In genomic region chr17:81868674-81869220, GRCh38 we compare ENCODE assay signal across 6 cellular contexts. TPM values are rescaled to one million over a fixed set of nuclear protein-coding genes. Genes with fewer than 3 reads are reported as not detected.
DNase-seq lines count a peak whose midpoint lies in the region; ATAC-seq, FAIRE-seq and TF ChIP-seq lines count a peak whose summit lies in the region.

No MANE protein-coding gene starts in this region.

- CTCF ChIA-PET in A549 (lab: Yijun Ruan, JAX), result interaction anchor here (0.6 to 8.6 kb wide), 36 partner anchors 10 to 269 kb away, joined by 3 to 126 read pairs (median 6); partner anchors contain the start of genes ALYREF, ANAPC11, CENPX and MAFG
- CTCF ChIA-PET in IMR-90 (lab: Yijun Ruan, JAX), result interaction anchor here (0.7 kb wide), 1 partner anchor 14 kb away, joined by 3 read pairs; no protein-coding TSS in a partner anchor
- CTCF ChIA-PET in H1 (lab: Charles Lee; ENCODE audit: partially characterized antibody), result interaction anchor here (0.6 to 2.9 kb wide), 42 partner anchors 10 to 190 kb away, joined by 3 to 24 read pairs (median 5); partner anchors contain the start of genes MYADML2, NPB, PCYT2 and PYCR1

- H4K91ac ChIP-seq in IMR-90 (ENCODE audit: insufficient read depth, low read depth, low read length) (peak overlapping the region; percentile 52), H1 (replicated peaks; ENCODE audit: insufficient read length, low read length) (no peak overlapping the region)

- dilution Hi-C loops in IMR-90 (cut with HindIII; ENCODE audit: low sequenced_read_pairs, unreplicated experiment), result no loop called here

- H3K27ac ChIP-seq in A549 (peak overlapping the region; percentile 97 to 100), IMR-90 (ENCODE audit: insufficient read depth, low read length) (peak overlapping the region; percentile 90), H1 (ENCODE audit: low read depth, low read length) (no peak overlapping the region), skin epidermis (peak overlapping the region in 13 of 21 experiments; percentile 10 to 99 (median 92))

- peaks cover 50% of the 10 kb centered on the region for H3K4me1 ChIP-seq in A549
- peaks cover 35% of the 10 kb centered on the region for H3K4me1 ChIP-seq in IMR-90 (ENCODE audit: control insufficient read depth, insufficient read depth, low read length)
- H3K4me1 ChIP-seq in H1 (replicated peaks in 1 of 4; ENCODE audit: control insufficient read depth in 3 of 4, insufficient read depth in 4 of 4, low read length in 3 of 4), result peaks cover 0 to 31% (median 21%) of the 10 kb centered on the region in 4 experiments; a peak in 6 of 7 replicates

- peak overlapping the region; percentile 14; the same call in 1 of the 2 replicates for H2BK120ac ChIP-seq in IMR-90 (ENCODE audit: low read depth, low read length)
- no peak overlapping the region for H2BK120ac ChIP-seq in H1 (replicated peaks; ENCODE audit: low read depth, low read length)

- TF ChIP-seq RAD21 in A549 (conservative IDR thresholded peaks at IDR 0.05 in 1 of 2, IDR thresholded peaks at IDR 0.05 in 1 of 2) (no peak), IMR-90 (IDR thresholded peaks at IDR 0.05; ENCODE audit: low read length) (no peak), H1 (IDR thresholded peaks at IDR 0.05 in 1 of 2, conservative IDR thresholded peaks at IDR 0.05 in 1 of 2; ENCODE audit: low read depth in 2 of 2, low read length in 2 of 2) (no peak)

- peaks cover 9% of the 10 kb centered on the region; the same call in 1 of the 2 replicates for H3K9me1 ChIP-seq in IMR-90 (ENCODE audit: insufficient read depth, low read length)

- peak overlapping the region; percentile 8; the same call in 1 of the 3 replicates for H2BK15ac ChIP-seq in IMR-90 (ENCODE audit: low read depth, low read length)
- no peak overlapping the region for H2BK15ac ChIP-seq in H1 (ENCODE audit: low read length)

- peak overlapping the region; percentile 98 for H2AK5ac ChIP-seq in IMR-90 (ENCODE audit: low read depth, low read length)
- no peak overlapping the region for H2AK5ac ChIP-seq in H1 (ENCODE audit: low read depth, low read length)

- H2AK9ac ChIP-seq in IMR-90 (replicated peaks; ENCODE audit: low read depth, low read length, poor library complexity), result peak overlapping the region; percentile 99

- in situ Hi-C loops in IMR-90 (cut with MboI; ENCODE audit: low sequenced_read_pairs), result no loop called here

- H3K23ac ChIP-seq in IMR-90 (ENCODE audit: low read depth, low read length) (peak overlapping the region; percentile 94), H1 (ENCODE audit: insufficient read length) (no peak overlapping the region)

- H4K20me1 ChIP-seq in IMR-90 (ENCODE audit: insufficient read depth, low read length), result peaks cover 55% of the 10 kb centered on the region
- peaks cover 8 to 40% of the 10 kb centered on the region in 2 experiments for H4K20me1 ChIP-seq in H1 (replicated peaks in 1 of 2; ENCODE audit: control insufficient read depth in 1 of 2, insufficient read depth in 2 of 2, low read length in 2 of 2)

- peaks cover 12% of the 10 kb centered on the region; the same call in 1 of the 2 replicates for H3K23me2 ChIP-seq in H1 (ENCODE audit: low read depth, low read length)

- FAIRE-seq in A549 (lab: Jason Lieb, UNC) (no peak), H1 (lab: Jason Lieb, UNC) (no peak)

- H3K14ac ChIP-seq in IMR-90 (replicated peaks; ENCODE audit: low read depth, low read length) (peak overlapping the region; percentile 83), H1 (ENCODE audit: insufficient read length) (no peak overlapping the region)

- POLR2A ChIA-PET in A549 (lab: Yijun Ruan, JAX), result interaction anchor here (0.6 to 1.9 kb wide), 4 partner anchors 8 to 309 kb away, joined by 3 to 7 read pairs (median 5); partner anchors contain the start of gene P4HB
- POLR2A ChIA-PET in IMR-90 (lab: Charles Lee; ENCODE audit: unreplicated experiment), result no interaction called here
- POLR2A ChIA-PET in H1 (lab: Charles Lee; ENCODE audit: partially characterized antibody), result interaction anchor here (0.7 to 6.6 kb wide), 27 partner anchors 8 to 183 kb away, joined by 3 to 41 read pairs (median 5); partner anchors contain the start of genes ALYREF, ANAPC11, CENPX and LRRC45

- no peak for TF ChIP-seq CTCF in A549 (IDR thresholded peaks at IDR 0.05)
- no peak for TF ChIP-seq CTCF in IMR-90 (conservative IDR thresholded peaks at IDR 0.05; ENCODE audit: low read depth, low read length)
- no peak for TF ChIP-seq CTCF in H1 (IDR thresholded peaks at IDR 0.05; ENCODE audit: control extremely low read depth in 1 of 3, insufficient read depth in 1 of 3, low read depth in 1 of 3, low read length in 3 of 3)

- ATAC-seq in A549 (peak; percentile 23 to 36), IMR-90 (ENCODE audit: low read depth) (peak; percentile 38), GM19328 (IDR thresholded peaks at IDR 0.05; ENCODE audit: unreplicated experiment) (no peak)

- H4K5ac ChIP-seq in IMR-90 (ENCODE audit: low read depth, low read length), result no peak overlapping the region
- no peak overlapping the region for H4K5ac ChIP-seq in H1 (ENCODE audit: insufficient read length, low read depth, low read length)

- H3K56ac ChIP-seq in IMR-90 (ENCODE audit: extremely low read depth, insufficient read depth, low read length), result no peak overlapping the region
- no peak overlapping the region for H3K56ac ChIP-seq in H1 (replicated peaks; ENCODE audit: insufficient read length, low read depth, low read length)

- intact Hi-C loops in IMR-90 (cut with micrococcal nuclease), result no loop called here

- H3K9ac ChIP-seq in IMR-90 (ENCODE audit: low read depth, low read length), result peak overlapping the region; percentile 51
- H3K9ac ChIP-seq in H1 (replicated peaks in 1 of 4; ENCODE audit: extremely low read depth in 1 of 4, low read depth in 3 of 4, low read length in 3 of 4), result no peak overlapping the region

- H2BK5ac ChIP-seq in IMR-90 (ENCODE audit: low read depth, low read length, poor library complexity, severe bottlenecking), result peak overlapping the region; percentile 99
- H2BK5ac ChIP-seq in H1 (ENCODE audit: low read depth, low read length), result no peak overlapping the region

- H3K36me3 ChIP-seq in IMR-90 (ENCODE audit: control insufficient read depth, insufficient read depth, low read length), result peaks cover 40% of the 10 kb centered on the region
- peaks cover 0 to 22% (median 5%) of the 10 kb centered on the region in 4 experiments; a peak in 4 of 8 replicates for H3K36me3 ChIP-seq in H1 (ENCODE audit: control insufficient read depth in 2 of 4, insufficient read depth in 4 of 4, low read length in 3 of 4)

- H3K4me2 ChIP-seq in A549 (peak overlapping the region; percentile 97), IMR-90 (ENCODE audit: low read depth, low read length) (peak overlapping the region; percentile 19), H1 (ENCODE audit: insufficient read depth in 1 of 2, low read depth in 2 of 2, low read length in 2 of 2) (no peak overlapping the region)

- 0 out of 2 replicates have a peak overlapping the region, but pooled peaks have one; percentile 50 for H2BK12ac ChIP-seq in H1 (ENCODE audit: low read depth, low read length)

- H2BK20ac ChIP-seq in IMR-90 (ENCODE audit: low read depth, low read length) (no peak overlapping the region; the same call in 1 of the 2 replicates), H1 (ENCODE audit: low read length) (no peak overlapping the region)

- H3K4me3 ChIP-seq in A549, result peak overlapping the region; percentile 99; the same call in 1 of the 3 replicates
- no peak overlapping the region for H3K4me3 ChIP-seq in IMR-90 (ENCODE audit: insufficient read depth, low read depth, low read length)
- 0 out of 8 replicates have a peak overlapping the region, but pooled peaks of 1 of the 4 experiments have one; percentile 1 for H3K4me3 ChIP-seq in H1 (ENCODE audit: extremely low read depth in 1 of 4, insufficient read depth in 2 of 4, low read depth in 3 of 4, low read length in 4 of 4)
- peak overlapping the region in 1 of 7 experiments; percentile 72 for H3K4me3 ChIP-seq in skin epidermis

- H3K18ac ChIP-seq in IMR-90 (ENCODE audit: low read depth, low read length) (no peak overlapping the region), H1 (ENCODE audit: extremely low read depth, low read length) (no peak overlapping the region)

- H3K27me3 ChIP-seq in IMR-90 (ENCODE audit: control insufficient read depth, insufficient read depth, low read length) (no peaks in the 10 kb centered on the region), H1 (replicated peaks in 1 of 4; ENCODE audit: control insufficient read depth in 3 of 4, extremely low read depth in 1 of 4, insufficient read depth in 3 of 4, low read length in 3 of 4) (no peaks in the 10 kb centered on the region)

- H3K79me2 ChIP-seq in H1 (ENCODE audit: control insufficient read depth in 1 of 2, insufficient read depth in 2 of 2, low read length in 2 of 2), result peaks cover 4 to 11% of the 10 kb centered on the region in 2 experiments; a peak in 2 of 4 replicates

- peak; percentile 21; the same call in 1 of the 2 replicates for TF ChIP-seq POLR2A in A549 (IDR thresholded peaks at IDR 0.05; ENCODE audit: low read length)
- no peak; the same call in 1 of the 2 replicates for TF ChIP-seq POLR2A in IMR-90 (IDR thresholded peaks at IDR 0.05; ENCODE audit: low read depth, low read length)
- peak; percentile 48 to 55; a peak in 2 of 3 replicates for TF ChIP-seq POLR2A in H1 (IDR thresholded peaks at IDR 0.05; ENCODE audit: control extremely low read depth in 1 of 2, low read depth in 2 of 2, low read length in 2 of 2)

- peak overlapping the region; percentile 23 to 51; a peak in 2 of 4 replicates for H4K8ac ChIP-seq in IMR-90 (ENCODE audit: low read depth in 2 of 2, low read length in 2 of 2)
- H4K8ac ChIP-seq in H1 (ENCODE audit: extremely low read depth, insufficient read depth, low read length), result peak overlapping the region; percentile 71

- H2AFZ ChIP-seq in IMR-90 (replicated peaks; ENCODE audit: low read length, poor library complexity) (peak overlapping the region; percentile 71), H1 (ENCODE audit: low read length) (no peak overlapping the region)

- 54% methylated on average over 24 of the region's 30 CpGs for WGBS in A549 (ENCODE audit: missing lambda C conversion rate)
- WGBS in IMR-90 (ENCODE audit: extremely low coverage in 2 of 2, insufficient read length in 1 of 2), 2 experiments, result 64% methylated on average over 8 of the region's 30 CpGs; no CpG with 5 or more reads in 1 of the 2 experiments
- 87% methylated on average over 26 of the region's 30 CpGs; no CpG with 5 or more reads in 1 of the 2 experiments for WGBS in H1 (ENCODE audit: extremely low coverage in 1 of 2, insufficient coverage in 1 of 2, insufficient read length in 1 of 2, insufficient replicate concordance in 2 of 2, low coverage in 1 of 2, low lambda C conversion rate in 2 of 2, missing lambda C conversion rate in 1 of 2), 2 experiments

- H3K4ac ChIP-seq in IMR-90 (ENCODE audit: low read depth, low read length) (peak overlapping the region; percentile 89), H1 (replicated peaks; ENCODE audit: insufficient read length, low read depth, low read length) (no peak overlapping the region)

- H3K9me3 ChIP-seq in A549, result no peaks in the 10 kb centered on the region
- no peaks in the 10 kb centered on the region for H3K9me3 ChIP-seq in IMR-90 (ENCODE audit: control insufficient read depth, insufficient read depth, low read length)
- no peaks in the 10 kb centered on the region for H3K9me3 ChIP-seq in H1 (ENCODE audit: insufficient read depth in 2 of 2, low read depth in 1 of 2, low read length in 1 of 2)

- peaks cover 7 to 77% of the 10 kb centered on the region in 2 experiments; a peak in 3 of 4 replicates for H3K79me1 ChIP-seq in IMR-90 (ENCODE audit: low read depth in 1 of 2, low read length in 2 of 2)
- H3K79me1 ChIP-seq in H1 (ENCODE audit: low read depth, low read length), result peaks cover 2% of the 10 kb centered on the region

- DNase-seq in A549 (ENCODE audit: low read depth in 1 of 2, low spot score in 1 of 2) (peak; percentile 58 to 91), IMR-90 (peak; percentile 88), H1 (ENCODE audit: low read depth in 1 of 2, low spot score in 2 of 2) (no peak), C1 segment of cervical spinal cord (lab: John Stamatoyannopoulos, UW) (no peak)

- TF ChIP-seq EP300 in A549 (IDR thresholded peaks at IDR 0.05) (no peak), H1 (IDR thresholded peaks at IDR 0.05; ENCODE audit: borderline replicate concordance in 1 of 2, low read depth in 2 of 2, low read length in 2 of 2) (no peak)

- BruUV-seq in IMR-90 (replicated peaks; lab: Mats Ljungman, UMichigan), result TSS peak; percentile 89

RNA-seq across cellular contexts. Expression of gene ARHGDIA, which starts 2.4 kb away (rescaled TPM):
- polyA plus RNA-seq in A549 (2011; rRNA removed) (44.3 and 64.0 TPM in 2 replicates), A549 (2017; fragmentation: RNase III; extraction: RNeasy Plus Mini Kit Qiagen cat#74134 plus additional on column Dnase treatment) (497 to 567 TPM (median 503 TPM) in 3 replicates), IMR-90 (2012; rRNA removed) (324 and 362 TPM in 2 replicates), H1 (2011; rRNA removed) (62.4 and 155 TPM in 2 replicates)
- 289 and 364 TPM in 2 replicates for polyA plus RNA-seq in A549 (2012; cell fraction: cytosol; rRNA removed)
- polyA plus RNA-seq in A549 (2012; cell fraction: nucleus; rRNA removed), result 444 and 691 TPM in 2 replicates
- polyA minus RNA-seq in A549 (2011; rRNA and poly(A)+ RNA removed), result 45.3 and 70.2 TPM in 2 replicates
- 62.7 and 77.2 TPM in 2 replicates for total RNA-seq in IMR-90 (2012; rRNA removed)
- polyA plus RNA-seq in IMR-90 (2012; cell fraction: cytosol; rRNA removed), result 214 and 386 TPM in 2 replicates
- 425 and 839 TPM in 2 replicates for polyA plus RNA-seq in IMR-90 (2012; cell fraction: nucleus; rRNA removed; ENCODE audit: low replicate concordance)
- 217 and 246 TPM in 2 replicates for total RNA-seq in H1 (2021; fragmentation: NEBNext Ultra II Directional; extraction: Animal tissue kit (Norgen Biotek cat#: 25700))
- polyA plus RNA-seq in H1 (2011; cell fraction: cytosol; rRNA removed), result 39.2 TPM
- 107 TPM for polyA plus RNA-seq in H1 (2011; cell fraction: nucleus; rRNA removed)
- polyA plus RNA-seq in H1 (2012, experiment 1 of 2), result 161 to 279 TPM (median 213 TPM) in 4 replicates
- polyA plus RNA-seq in H1 (2012, experiment 2 of 2), result 154 TPM
- polyA plus RNA-seq in H1 (2013, experiment 1 of 2), result 184 TPM
- 192 TPM for polyA plus RNA-seq in H1 (2013, experiment 2 of 2)
- polyA minus RNA-seq in H1 (2011; rRNA and poly(A)+ RNA removed), result 14.2 and 21.5 TPM in 2 replicates
- 58.5 TPM for polyA minus RNA-seq in H1 (2011; cell fraction: cytosol; rRNA and poly(A)+ RNA removed)
- polyA minus RNA-seq in H1 (2011; cell fraction: nucleus; rRNA and poly(A)+ RNA removed), result 44.3 TPM

RNA-seq across cellular contexts. Expression of gene P4HB, which starts 8.4 kb away (rescaled TPM):
- polyA plus RNA-seq in A549 (2011; rRNA removed) (102 and 285 TPM in 2 replicates), A549 (2017; fragmentation: RNase III; extraction: RNeasy Plus Mini Kit Qiagen cat#74134 plus additional on column Dnase treatment) (606 to 622 TPM (median 607 TPM) in 3 replicates), IMR-90 (2012; rRNA removed) (530 and 599 TPM in 2 replicates), H1 (2011; rRNA removed) (41.4 and 66.6 TPM in 2 replicates)
- polyA plus RNA-seq in A549 (2012; cell fraction: cytosol; rRNA removed), result 93.4 and 125 TPM in 2 replicates
- polyA plus RNA-seq in A549 (2012; cell fraction: nucleus; rRNA removed), result 245 and 308 TPM in 2 replicates
- polyA minus RNA-seq in A549 (2011; rRNA and poly(A)+ RNA removed), result 213 and 224 TPM in 2 replicates
- total RNA-seq in IMR-90 (2012; rRNA removed), result 917 and 932 TPM in 2 replicates
- 309 and 642 TPM in 2 replicates for polyA plus RNA-seq in IMR-90 (2012; cell fraction: cytosol; rRNA removed)
- 287 and 329 TPM in 2 replicates for polyA plus RNA-seq in IMR-90 (2012; cell fraction: nucleus; rRNA removed; ENCODE audit: low replicate concordance)
- total RNA-seq in H1 (2021; fragmentation: NEBNext Ultra II Directional; extraction: Animal tissue kit (Norgen Biotek cat#: 25700)), result 374 and 379 TPM in 2 replicates
- 49.7 TPM for polyA plus RNA-seq in H1 (2011; cell fraction: cytosol; rRNA removed)
- 116 TPM for polyA plus RNA-seq in H1 (2011; cell fraction: nucleus; rRNA removed)
- polyA plus RNA-seq in H1 (2012, experiment 1 of 2), result 306 to 512 TPM (median 430 TPM) in 4 replicates
- 477 TPM for polyA plus RNA-seq in H1 (2012, experiment 2 of 2)
- polyA plus RNA-seq in H1 (2013, experiment 1 of 2), result 846 TPM
- polyA plus RNA-seq in H1 (2013, experiment 2 of 2), result 918 TPM
- polyA minus RNA-seq in H1 (2011; rRNA and poly(A)+ RNA removed), result 63.4 and 66.2 TPM in 2 replicates
- 124 TPM for polyA minus RNA-seq in H1 (2011; cell fraction: cytosol; rRNA and poly(A)+ RNA removed)
- 107 TPM for polyA minus RNA-seq in H1 (2011; cell fraction: nucleus; rRNA and poly(A)+ RNA removed)

RNA-seq across cellular contexts. Expression of gene ALYREF, which starts 22.6 kb away (rescaled TPM):
- polyA plus RNA-seq in A549 (2011; rRNA removed) (125 and 130 TPM in 2 replicates), A549 (2017; fragmentation: RNase III; extraction: RNeasy Plus Mini Kit Qiagen cat#74134 plus additional on column Dnase treatment) (135 to 164 TPM (median 141 TPM) in 3 replicates), IMR-90 (2012; rRNA removed) (88.6 and 112 TPM in 2 replicates), H1 (2011; rRNA removed) (83.8 and 118 TPM in 2 replicates)
- 331 and 354 TPM in 2 replicates for polyA plus RNA-seq in A549 (2012; cell fraction: cytosol; rRNA removed)
- 231 and 250 TPM in 2 replicates for polyA plus RNA-seq in A549 (2012; cell fraction: nucleus; rRNA removed)
- polyA minus RNA-seq in A549 (2011; rRNA and poly(A)+ RNA removed), result 175 and 190 TPM in 2 replicates
- total RNA-seq in IMR-90 (2012; rRNA removed), result 144 and 159 TPM in 2 replicates
- 102 and 133 TPM in 2 replicates for polyA plus RNA-seq in IMR-90 (2012; cell fraction: cytosol; rRNA removed)
- 62.2 and 73.2 TPM in 2 replicates for polyA plus RNA-seq in IMR-90 (2012; cell fraction: nucleus; rRNA removed; ENCODE audit: low replicate concordance)
- 186 and 191 TPM in 2 replicates for total RNA-seq in H1 (2021; fragmentation: NEBNext Ultra II Directional; extraction: Animal tissue kit (Norgen Biotek cat#: 25700))
- polyA plus RNA-seq in H1 (2011; cell fraction: cytosol; rRNA removed), result 130 TPM
- polyA plus RNA-seq in H1 (2011; cell fraction: nucleus; rRNA removed), result 148 TPM
- 149 to 176 TPM (median 160 TPM) in 4 replicates for polyA plus RNA-seq in H1 (2012, experiment 1 of 2)
- 125 TPM for polyA plus RNA-seq in H1 (2012, experiment 2 of 2)
- polyA plus RNA-seq in H1 (2013, experiment 1 of 2), result 83.8 TPM
- polyA plus RNA-seq in H1 (2013, experiment 2 of 2), result 84.5 TPM
- 107 and 142 TPM in 2 replicates for polyA minus RNA-seq in H1 (2011; rRNA and poly(A)+ RNA removed)
- polyA minus RNA-seq in H1 (2011; cell fraction: cytosol; rRNA and poly(A)+ RNA removed), result 69.6 TPM
- 53.1 TPM for polyA minus RNA-seq in H1 (2011; cell fraction: nucleus; rRNA and poly(A)+ RNA removed)

RNA-seq across cellular contexts. Expression of gene ANAPC11, which starts 22.8 kb away (rescaled TPM):
- 351 and 428 TPM in 2 replicates for polyA plus RNA-seq in A549 (2011; rRNA removed)
- polyA plus RNA-seq in A549 (2012; cell fraction: cytosol; rRNA removed), result 1,168 and 1,461 TPM in 2 replicates
- polyA plus RNA-seq in A549 (2012; cell fraction: nucleus; rRNA removed), result 941 and 1,063 TPM in 2 replicates
- polyA plus RNA-seq in A549 (2017; fragmentation: RNase III; extraction: RNeasy Plus Mini Kit Qiagen cat#74134 plus additional on column Dnase treatment), result 352 to 382 TPM (median 377 TPM) in 3 replicates
- 55.5 and 82.6 TPM in 2 replicates for polyA minus RNA-seq in A549 (2011; rRNA and poly(A)+ RNA removed)
- 183 and 242 TPM in 2 replicates for total RNA-seq in IMR-90 (2012; rRNA removed)
- 387 and 508 TPM in 2 replicates for polyA plus RNA-seq in IMR-90 (2012; rRNA removed)
- 1,074 and 1,088 TPM in 2 replicates for polyA plus RNA-seq in IMR-90 (2012; cell fraction: cytosol; rRNA removed)
- polyA plus RNA-seq in IMR-90 (2012; cell fraction: nucleus; rRNA removed; ENCODE audit: low replicate concordance), result 252 and 310 TPM in 2 replicates
- 176 and 182 TPM in 2 replicates for total RNA-seq in H1 (2021; fragmentation: NEBNext Ultra II Directional; extraction: Animal tissue kit (Norgen Biotek cat#: 25700))
- polyA plus RNA-seq in H1 (2011; rRNA removed), result 963 and 1,221 TPM in 2 replicates
- 794 TPM for polyA plus RNA-seq in H1 (2011; cell fraction: cytosol; rRNA removed)
- polyA plus RNA-seq in H1 (2011; cell fraction: nucleus; rRNA removed), result 457 TPM
- 143 to 393 TPM (median 335 TPM) in 4 replicates for polyA plus RNA-seq in H1 (2012, experiment 1 of 2)
- polyA plus RNA-seq in H1 (2012, experiment 2 of 2), result 515 TPM
- 424 TPM for polyA plus RNA-seq in H1 (2013, experiment 1 of 2)
- 403 TPM for polyA plus RNA-seq in H1 (2013, experiment 2 of 2)
- polyA minus RNA-seq in H1 (2011; rRNA and poly(A)+ RNA removed), result 69.6 and 71.5 TPM in 2 replicates
- polyA minus RNA-seq in H1 (2011; cell fraction: cytosol; rRNA and poly(A)+ RNA removed), result 84.5 TPM
- 82.7 TPM for polyA minus RNA-seq in H1 (2011; cell fraction: nucleus; rRNA and poly(A)+ RNA removed)

RNA-seq across cellular contexts. Expression of gene NPB, which starts 33.3 kb away (rescaled TPM):
- polyA plus RNA-seq in A549 (2011; rRNA removed) (0.34 and 0.41 TPM in 2 replicates), A549 (2017; fragmentation: RNase III; extraction: RNeasy Plus Mini Kit Qiagen cat#74134 plus additional on column Dnase treatment) (0.29 to 0.45 TPM (median 0.38 TPM) in 3 replicates), IMR-90 (2012; rRNA removed) (0.51 and 1.2 TPM in 2 replicates), H1 (2011; rRNA removed) (2.5 and 3.9 TPM in 2 replicates)
- 0.41 and 0.48 TPM in 2 replicates for polyA plus RNA-seq in A549 (2012; cell fraction: cytosol; rRNA removed)
- polyA plus RNA-seq in A549 (2012; cell fraction: nucleus; rRNA removed), result 0.48 and 0.61 TPM in 2 replicates
- 0.78 and 1.1 TPM in 2 replicates for polyA minus RNA-seq in A549 (2011; rRNA and poly(A)+ RNA removed)
- under 0.01 TPM in 1 of 2 replicates, not detected in the other for total RNA-seq in IMR-90 (2012; rRNA removed)
- polyA plus RNA-seq in IMR-90 (2012; cell fraction: cytosol; rRNA removed), result 6.3 and 8.4 TPM in 2 replicates
- 0.63 and 1.9 TPM in 2 replicates for polyA plus RNA-seq in IMR-90 (2012; cell fraction: nucleus; rRNA removed; ENCODE audit: low replicate concordance)
- total RNA-seq in H1 (2021; fragmentation: NEBNext Ultra II Directional; extraction: Animal tissue kit (Norgen Biotek cat#: 25700)), result 0.80 and 1.5 TPM in 2 replicates
- 1.6 TPM for polyA plus RNA-seq in H1 (2011; cell fraction: cytosol; rRNA removed)
- 1.5 TPM for polyA plus RNA-seq in H1 (2011; cell fraction: nucleus; rRNA removed)
- polyA plus RNA-seq in H1 (2012, experiment 1 of 2), result 0.48 to 0.69 TPM (median 0.53 TPM) in 3 of 4 replicates, not detected in the other
- polyA plus RNA-seq in H1 (2012, experiment 2 of 2), result 0.91 TPM
- polyA plus RNA-seq in H1 (2013, experiment 1 of 2), result 1.6 TPM
- 1.3 TPM for polyA plus RNA-seq in H1 (2013, experiment 2 of 2)
- 0.80 and 1.0 TPM in 2 replicates for polyA minus RNA-seq in H1 (2011; rRNA and poly(A)+ RNA removed)
- polyA minus RNA-seq in H1 (2011; cell fraction: cytosol; rRNA and poly(A)+ RNA removed), result not detected
- 3.9 TPM for polyA minus RNA-seq in H1 (2011; cell fraction: nucleus; rRNA and poly(A)+ RNA removed)

Comparison
In these comparisons a context has a peak if more than half of its experiments do, and no peak if none do; other contexts are left out.
1. DNase-seq: peak in A549 (2 of 2) and IMR-90 (single experiment); none in H1 (0 of 2) and C1 segment of cervical spinal cord (0 of 14).
2. H3K4me2 ChIP-seq: peak in A549 (single experiment) and IMR-90 (single experiment); none in H1 (0 of 2).
3. Of the 18 proteins assayed by ChIP-seq in both H1 and A549: peak only in H1: none; only in A549: MAX and RNF2; in both: POLR2A; in neither: 15.